Comparison of ENCODE assay signal across 2 cellular contexts in the genomic region with DNA sequence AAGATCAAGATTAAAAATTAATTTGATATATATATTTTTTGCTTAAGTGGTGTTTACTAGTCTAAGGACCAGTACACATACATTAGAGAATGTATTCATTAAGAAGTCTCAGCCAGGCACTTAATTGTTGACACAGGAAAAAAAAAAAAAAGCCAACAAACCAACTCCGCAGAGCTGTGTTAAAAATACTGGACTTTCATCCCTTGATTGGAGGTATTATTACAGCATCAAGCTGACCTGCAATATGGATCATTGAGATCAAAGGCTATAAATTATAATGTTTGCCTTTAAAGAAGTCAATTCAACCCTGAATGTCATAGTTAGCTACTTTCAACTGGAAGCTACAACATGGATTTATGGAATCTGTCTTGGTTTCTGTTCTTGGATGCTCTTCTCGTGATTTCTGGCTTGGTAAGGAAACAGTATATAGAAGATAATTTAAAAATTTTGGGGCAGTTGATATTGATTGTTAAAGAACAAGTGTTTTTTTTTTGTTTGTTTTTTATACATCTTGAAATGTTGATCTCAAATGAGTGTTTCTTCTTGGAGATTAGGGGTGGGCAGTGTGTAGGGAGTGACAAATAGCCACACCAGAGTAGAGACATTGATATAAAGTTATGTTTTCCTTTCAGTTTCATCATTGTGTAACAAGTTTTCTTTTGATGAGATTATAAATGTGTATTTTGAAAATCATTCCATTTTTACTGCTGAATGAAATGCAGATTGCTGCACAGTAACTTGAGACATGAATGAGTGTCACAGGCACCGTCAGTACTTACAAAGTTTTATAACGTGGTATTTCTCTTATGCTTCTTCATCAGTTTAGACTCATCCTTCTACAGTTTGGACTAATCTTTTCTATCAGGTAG.
TF ChIP-seq lines count a peak whose summit lies in the region.

A gene (plus strand): TSS at position 317 of the 869 bp plus-strand sequence. CDS start 32 bp downstream, at position 349.

TF ChIP-seq in liver, 16 proteins besides CTCF, POLR2A, EP300 and RAD21 (continued from another document):
- TF ChIP-seq, protein P1, sequence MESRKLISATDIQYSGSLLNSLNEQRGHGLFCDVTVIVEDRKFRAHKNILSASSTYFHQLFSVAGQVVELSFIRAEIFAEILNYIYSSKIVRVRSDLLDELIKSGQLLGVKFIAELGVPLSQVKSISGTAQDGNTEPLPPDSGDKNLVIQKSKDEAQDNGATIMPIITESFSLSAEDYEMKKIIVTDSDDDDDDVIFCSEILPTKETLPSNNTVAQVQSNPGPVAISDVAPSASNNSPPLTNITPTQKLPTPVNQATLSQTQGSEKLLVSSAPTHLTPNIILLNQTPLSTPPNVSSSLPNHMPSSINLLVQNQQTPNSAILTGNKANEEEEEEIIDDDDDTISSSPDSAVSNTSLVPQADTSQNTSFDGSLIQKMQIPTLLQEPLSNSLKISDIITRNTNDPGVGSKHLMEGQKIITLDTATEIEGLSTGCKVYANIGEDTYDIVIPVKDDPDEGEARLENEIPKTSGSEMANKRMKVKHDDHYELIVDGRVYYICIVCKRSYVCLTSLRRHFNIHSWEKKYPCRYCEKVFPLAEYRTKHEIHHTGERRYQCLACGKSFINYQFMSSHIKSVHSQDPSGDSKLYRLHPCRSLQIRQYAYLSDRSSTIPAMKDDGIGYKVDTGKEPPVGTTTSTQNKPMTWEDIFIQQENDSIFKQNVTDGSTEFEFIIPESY (IDR thresholded peaks at IDR 0.05), result no peak
- TF ChIP-seq HNF4A (conservative IDR thresholded peaks at IDR 0.05) (peak; percentile 70 to 81), HNF4G (IDR thresholded peaks at IDR 0.05) (peak; percentile 33), SP1 (IDR thresholded peaks at IDR 0.05) (peak; percentile 35), GABPA (IDR thresholded peaks at IDR 0.05 in 1 of 2, conservative IDR thresholded peaks at IDR 0.05 in 1 of 2) (no peak)
- TF ChIP-seq, protein P2, sequence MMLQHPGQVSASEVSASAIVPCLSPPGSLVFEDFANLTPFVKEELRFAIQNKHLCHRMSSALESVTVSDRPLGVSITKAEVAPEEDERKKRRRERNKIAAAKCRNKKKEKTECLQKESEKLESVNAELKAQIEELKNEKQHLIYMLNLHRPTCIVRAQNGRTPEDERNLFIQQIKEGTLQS (IDR thresholded peaks at IDR 0.05), result no peak

TF ChIP-seq in HepG2, 621 proteins besides CTCF, POLR2A, EP300 and RAD21 (continued from another document):
- TF ChIP-seq, protein P3, sequence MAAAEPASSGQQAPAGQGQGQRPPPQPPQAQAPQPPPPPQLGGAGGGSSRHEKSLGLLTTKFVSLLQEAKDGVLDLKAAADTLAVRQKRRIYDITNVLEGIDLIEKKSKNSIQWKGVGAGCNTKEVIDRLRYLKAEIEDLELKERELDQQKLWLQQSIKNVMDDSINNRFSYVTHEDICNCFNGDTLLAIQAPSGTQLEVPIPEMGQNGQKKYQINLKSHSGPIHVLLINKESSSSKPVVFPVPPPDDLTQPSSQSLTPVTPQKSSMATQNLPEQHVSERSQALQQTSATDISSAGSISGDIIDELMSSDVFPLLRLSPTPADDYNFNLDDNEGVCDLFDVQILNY (CRISPR knock-in tag; conservative IDR thresholded peaks at IDR 0.05), result no peak
- TF ChIP-seq SIN3A (IDR thresholded peaks at IDR 0.05; ENCODE audit: borderline replicate concordance, low read depth, low read length) (no peak), FIP1L1 (IDR thresholded peaks at IDR 0.05; ENCODE audit: borderline replicate concordance, insufficient read depth, low read depth, low read length) (no peak), HOXA7 (CRISPR knock-in tag; IDR thresholded peaks at IDR 0.05) (no peak), U2AF1 (optimal IDR thresholded peaks at IDR 0.05; ENCODE audit: low read depth, low read length) (no peak), MXI1 (IDR thresholded peaks at IDR 0.05; ENCODE audit: borderline replicate concordance, low read depth, low read length) (no peak), ZNF282 (IDR thresholded peaks at IDR 0.05; ENCODE audit: partially characterized antibody) (no peak), ZNF572 (CRISPR knock-in tag; IDR thresholded peaks at IDR 0.05) (no peak), ZNF75D (CRISPR knock-in tag; IDR thresholded peaks at IDR 0.05; ENCODE audit: borderline replicate concordance) (no peak), ZNF589 (CRISPR knock-in tag; conservative IDR thresholded peaks at IDR 0.05) (no peak), ZNF546 (CRISPR knock-in tag; conservative IDR thresholded peaks at IDR 0.05) (no peak), TGIF2 (CRISPR knock-in tag; IDR thresholded peaks at IDR 0.05) (no peak)
- TF ChIP-seq, protein P4, sequence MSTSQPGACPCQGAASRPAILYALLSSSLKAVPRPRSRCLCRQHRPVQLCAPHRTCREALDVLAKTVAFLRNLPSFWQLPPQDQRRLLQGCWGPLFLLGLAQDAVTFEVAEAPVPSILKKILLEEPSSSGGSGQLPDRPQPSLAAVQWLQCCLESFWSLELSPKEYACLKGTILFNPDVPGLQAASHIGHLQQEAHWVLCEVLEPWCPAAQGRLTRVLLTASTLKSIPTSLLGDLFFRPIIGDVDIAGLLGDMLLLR (CRISPR knock-in tag; IDR thresholded peaks at IDR 0.05), result no peak
- TF ChIP-seq, protein P5, sequence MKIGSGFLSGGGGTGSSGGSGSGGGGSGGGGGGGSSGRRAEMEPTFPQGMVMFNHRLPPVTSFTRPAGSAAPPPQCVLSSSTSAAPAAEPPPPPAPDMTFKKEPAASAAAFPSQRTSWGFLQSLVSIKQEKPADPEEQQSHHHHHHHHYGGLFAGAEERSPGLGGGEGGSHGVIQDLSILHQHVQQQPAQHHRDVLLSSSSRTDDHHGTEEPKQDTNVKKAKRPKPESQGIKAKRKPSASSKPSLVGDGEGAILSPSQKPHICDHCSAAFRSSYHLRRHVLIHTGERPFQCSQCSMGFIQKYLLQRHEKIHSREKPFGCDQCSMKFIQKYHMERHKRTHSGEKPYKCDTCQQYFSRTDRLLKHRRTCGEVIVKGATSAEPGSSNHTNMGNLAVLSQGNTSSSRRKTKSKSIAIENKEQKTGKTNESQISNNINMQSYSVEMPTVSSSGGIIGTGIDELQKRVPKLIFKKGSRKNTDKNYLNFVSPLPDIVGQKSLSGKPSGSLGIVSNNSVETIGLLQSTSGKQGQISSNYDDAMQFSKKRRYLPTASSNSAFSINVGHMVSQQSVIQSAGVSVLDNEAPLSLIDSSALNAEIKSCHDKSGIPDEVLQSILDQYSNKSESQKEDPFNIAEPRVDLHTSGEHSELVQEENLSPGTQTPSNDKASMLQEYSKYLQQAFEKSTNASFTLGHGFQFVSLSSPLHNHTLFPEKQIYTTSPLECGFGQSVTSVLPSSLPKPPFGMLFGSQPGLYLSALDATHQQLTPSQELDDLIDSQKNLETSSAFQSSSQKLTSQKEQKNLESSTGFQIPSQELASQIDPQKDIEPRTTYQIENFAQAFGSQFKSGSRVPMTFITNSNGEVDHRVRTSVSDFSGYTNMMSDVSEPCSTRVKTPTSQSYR (CRISPR knock-in tag; IDR thresholded peaks at IDR 0.05; ENCODE audit: borderline replicate concordance), result no peak
- TF ChIP-seq, protein P6, sequence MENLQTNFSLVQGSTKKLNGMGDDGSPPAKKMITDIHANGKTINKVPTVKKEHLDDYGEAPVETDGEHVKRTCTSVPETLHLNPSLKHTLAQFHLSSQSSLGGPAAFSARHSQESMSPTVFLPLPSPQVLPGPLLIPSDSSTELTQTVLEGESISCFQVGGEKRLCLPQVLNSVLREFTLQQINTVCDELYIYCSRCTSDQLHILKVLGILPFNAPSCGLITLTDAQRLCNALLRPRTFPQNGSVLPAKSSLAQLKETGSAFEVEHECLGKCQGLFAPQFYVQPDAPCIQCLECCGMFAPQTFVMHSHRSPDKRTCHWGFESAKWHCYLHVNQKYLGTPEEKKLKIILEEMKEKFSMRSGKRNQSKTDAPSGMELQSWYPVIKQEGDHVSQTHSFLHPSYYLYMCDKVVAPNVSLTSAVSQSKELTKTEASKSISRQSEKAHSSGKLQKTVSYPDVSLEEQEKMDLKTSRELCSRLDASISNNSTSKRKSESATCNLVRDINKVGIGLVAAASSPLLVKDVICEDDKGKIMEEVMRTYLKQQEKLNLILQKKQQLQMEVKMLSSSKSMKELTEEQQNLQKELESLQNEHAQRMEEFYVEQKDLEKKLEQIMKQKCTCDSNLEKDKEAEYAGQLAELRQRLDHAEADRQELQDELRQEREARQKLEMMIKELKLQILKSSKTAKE (CRISPR knock-in tag; IDR thresholded peaks at IDR 0.05; ENCODE audit: borderline replicate concordance), result no peak
